Comparison of ENCODE assay signal across 8 cellular contexts in the genomic region with DNA sequence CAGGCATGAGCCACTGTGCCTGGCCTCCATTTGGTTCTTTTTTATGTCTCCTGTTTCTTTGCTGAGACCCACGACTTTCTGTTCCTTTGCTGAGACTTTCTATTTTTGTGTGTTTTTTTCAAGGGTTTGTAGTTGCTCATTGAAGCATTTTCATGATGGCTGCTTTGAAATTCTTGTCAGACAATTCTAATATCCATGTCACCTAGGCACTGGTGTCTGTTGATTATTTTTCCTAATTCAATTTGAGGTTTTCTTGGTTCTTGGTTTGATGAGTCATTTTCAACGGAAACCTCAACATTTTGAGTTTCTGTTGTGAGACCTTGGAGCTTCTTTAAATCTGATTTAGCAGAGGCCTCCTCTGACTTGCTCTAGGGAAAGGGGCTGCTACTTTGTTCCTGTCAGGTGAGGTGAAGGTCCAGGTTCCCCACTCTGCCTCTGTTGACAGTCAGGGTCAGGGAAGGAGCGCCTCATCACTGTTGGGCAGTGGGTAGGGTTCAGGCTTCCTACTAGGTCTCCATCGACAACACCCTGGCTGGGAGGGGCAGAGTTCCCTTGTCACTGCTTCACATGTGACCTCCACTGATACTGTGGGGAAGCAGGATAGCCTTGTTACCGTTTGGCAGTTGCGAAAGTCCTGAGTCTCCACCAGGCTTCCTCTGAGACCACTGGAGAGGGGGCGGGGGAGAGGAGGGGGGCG.
DNase-seq lines count a peak whose midpoint lies in the region; ATAC-seq and TF ChIP-seq lines count a peak whose summit lies in the region.

No MANE protein-coding gene starts in this region.

- no peak overlapping the region for H3K9ac ChIP-seq in HUES64 (ENCODE audit: low read depth, low read length)

- H3K27me3 Mint-ChIP-seq in activated B cell treated with CpG ODN at 0.5 μM for 24 hours, result peaks cover 4% of the 10 kb centered on the region
- H3K27me3 Mint-ChIP-seq in naive thymus-derived CD4-positive, alpha-beta T cell, result peaks cover 0 to 8% (median 0%) of the 10 kb centered on the region in 5 donors

- H3K4me1 ChIP-seq in HUES64 (ENCODE audit: insufficient read depth, low read length) (peaks cover 17% of the 10 kb centered on the region; the same call in 1 of the 2 replicates), SJCRH30 (peaks cover 4% of the 10 kb centered on the region; the same call in 1 of the 2 replicates)
- H3K4me1 ChIP-seq in naive thymus-derived CD4-positive, alpha-beta T cell (ENCODE audit: control insufficient read depth in 2 of 2, insufficient read depth in 2 of 2, low read length in 2 of 2), result peaks cover 18 to 29% of the 10 kb centered on the region in 2 donors

- H3K4me3 ChIP-seq in HUES64 (ENCODE audit: low read length) (peak overlapping the region; percentile 38), SJCRH30 (no peak overlapping the region), coronary artery (no peak overlapping the region)
- peak overlapping the region; percentile 36 for H3K4me3 ChIP-seq in naive thymus-derived CD4-positive, alpha-beta T cell (ENCODE audit: low read length)

- TF ChIP-seq CTCF in activated B cell treated with CpG ODN at 0.5 μM for 24 hours (IDR thresholded peaks at IDR 0.05) (no peak), coronary artery (IDR thresholded peaks at IDR 0.05) (no peak)

- intact Hi-C loops in activated B cell treated with CpG ODN at 0.5 μM for 24 hours (cut with micrococcal nuclease), result loop anchor here (2.0 kb wide), 1 partner anchor 44 kb away; no protein-coding TSS in a partner anchor
- intact Hi-C loops in naive thymus-derived CD4-positive, alpha-beta T cell (cut with micrococcal nuclease), result loop anchor here (1.0 to 5.0 kb wide), 3 partner anchors 8 to 175 kb away; no protein-coding TSS in a partner anchor

- DNase-seq in activated B cell treated with CpG ODN at 0.5 μM for 24 hours, result peak; percentile 26
- DNase-seq in effector CD4-positive, alpha-beta T cell, result peak; percentile 7
- peak in 7 of 9 donors; percentile 8 to 58 (median 30) for DNase-seq in naive thymus-derived CD4-positive, alpha-beta T cell
- no peak for DNase-seq in SJCRH30
- no peak for DNase-seq in coronary artery (ENCODE audit: low spot score)

- H3K4me3 Mint-ChIP-seq in activated B cell treated with CpG ODN at 0.5 μM for 24 hours, result peak overlapping the region; percentile 39
- peak overlapping the region in 8 of 10 donors; percentile 1 to 81 (median 42) for H3K4me3 Mint-ChIP-seq in naive thymus-derived CD4-positive, alpha-beta T cell

- H3K9me3 Mint-ChIP-seq in activated B cell treated with CpG ODN at 0.5 μM for 24 hours, result no peaks in the 10 kb centered on the region
- H3K9me3 Mint-ChIP-seq in naive thymus-derived CD4-positive, alpha-beta T cell, result peaks cover 0 to 14% (median 8%) of the 10 kb centered on the region in 11 donors

- H3K27ac Mint-ChIP-seq in activated B cell treated with CpG ODN at 0.5 μM for 24 hours, result peak overlapping the region; percentile 81
- peak overlapping the region; percentile 20 to 98 (median 78) for H3K27ac Mint-ChIP-seq in naive thymus-derived CD4-positive, alpha-beta T cell

- POLR2A ChIA-PET in activated B cell treated with CpG ODN at 0.5 μM for 24 hours (lab: Charles Lee), result interaction anchor here (0.6 to 2.5 kb wide), 7 partner anchors 44 to 1564 kb away, joined by 3 to 12 read pairs (median 5); a partner anchor contains a TSS
- POLR2A ChIA-PET in naive thymus-derived CD4-positive, alpha-beta T cell (lab: Charles Lee), result interaction anchor here (0.6 to 4.7 kb wide), 3 partner anchors 69 to 232 kb away, joined by 3 to 29 read pairs (median 3); a partner anchor contains a TSS

- ATAC-seq in GM18517 (IDR thresholded peaks at IDR 0.05; ENCODE audit: unreplicated experiment), result peak; percentile 70
- peak; percentile 62 for ATAC-seq in activated B cell treated with CpG ODN at 0.5 μM for 24 hours (ENCODE audit: low read depth)
- ATAC-seq in naive thymus-derived CD4-positive, alpha-beta T cell, result peak; percentile 68
- no peak for ATAC-seq in GM18519 (IDR thresholded peaks at IDR 0.05; ENCODE audit: low FRiP score, unreplicated experiment)

- H3K27me3 ChIP-seq in HUES64 (ENCODE audit: insufficient read depth, low read length) (peaks cover 7% of the 10 kb centered on the region), SJCRH30 (no peaks in the 10 kb centered on the region)
- no peaks in the 10 kb centered on the region for H3K27me3 ChIP-seq in naive thymus-derived CD4-positive, alpha-beta T cell (ENCODE audit: control insufficient read depth in 2 of 2, insufficient read depth in 2 of 2, low read length in 2 of 2)

- 38% methylated on average over 4 of the region's 8 CpGs for WGBS in HUES64

- CTCF ChIA-PET in activated B cell treated with CpG ODN at 0.5 μM for 24 hours (lab: Charles Lee), result no interaction called here
- CTCF ChIA-PET in naive thymus-derived CD4-positive, alpha-beta T cell (lab: Charles Lee), result no interaction called here

- H3K27ac ChIP-seq in HUES64 (ENCODE audit: low read depth, low read length) (peak overlapping the region; percentile 11; the same call in 1 of the 2 replicates), SJCRH30 (no peak overlapping the region), coronary artery (peak overlapping the region in 1 of 2 donors; percentile 63)
- H3K27ac ChIP-seq in naive thymus-derived CD4-positive, alpha-beta T cell (ENCODE audit: low read depth, low read length), result no peak overlapping the region

- H3K9me3 ChIP-seq in HUES64 (ENCODE audit: insufficient read depth, low read depth, low read length) (no peaks in the 10 kb centered on the region), SJCRH30 (replicated peaks) (no peaks in the 10 kb centered on the region)
- H3K9me3 ChIP-seq in naive thymus-derived CD4-positive, alpha-beta T cell (ENCODE audit: control insufficient read depth in 2 of 3, low read length in 3 of 3), result no peaks in the 10 kb centered on the region

- H3K4me1 Mint-ChIP-seq in activated B cell treated with CpG ODN at 0.5 μM for 24 hours, result peaks cover 34% of the 10 kb centered on the region
- H3K4me1 Mint-ChIP-seq in naive thymus-derived CD4-positive, alpha-beta T cell, result peaks cover 25 to 60% (median 43%) of the 10 kb centered on the region in 7 donors

- H3K36me3 ChIP-seq in HUES64 (ENCODE audit: insufficient read depth, low read length), result no peaks in the 10 kb centered on the region
- no peaks in the 10 kb centered on the region for H3K36me3 ChIP-seq in naive thymus-derived CD4-positive, alpha-beta T cell (ENCODE audit: control insufficient read depth in 2 of 3, insufficient read depth in 3 of 3, low read length in 3 of 3)
- H3K36me3 ChIP-seq in SJCRH30, result no peaks in the 10 kb centered on the region

- peaks cover 4% of the 10 kb centered on the region for H3K36me3 Mint-ChIP-seq in activated B cell treated with CpG ODN at 0.5 μM for 24 hours (ENCODE audit: low read depth)
- H3K36me3 Mint-ChIP-seq in naive thymus-derived CD4-positive, alpha-beta T cell, result peaks cover 5 to 18% (median 11%) of the 10 kb centered on the region in 5 donors

Comparison
In these comparisons a context has a peak if more than half of its experiments do, and no peak if none do; other contexts are left out.
1. H3K4me3 ChIP-seq: peak in HUES64 (single experiment) and naive thymus-derived CD4-positive, alpha-beta T cell (single experiment); none in SJCRH30 (single experiment) and coronary artery (single experiment).
2. DNase-seq: peak in activated B cell treated with CpG ODN at 0.5 μM for 24 hours (single experiment), effector CD4-positive, alpha-beta T cell (single experiment) and naive thymus-derived CD4-positive, alpha-beta T cell (7 of 9); none in SJCRH30 (0 of 2) and coronary artery (single experiment).